23 cellular contexts compared by ENCODE assay signal in the genomic region with DNA sequence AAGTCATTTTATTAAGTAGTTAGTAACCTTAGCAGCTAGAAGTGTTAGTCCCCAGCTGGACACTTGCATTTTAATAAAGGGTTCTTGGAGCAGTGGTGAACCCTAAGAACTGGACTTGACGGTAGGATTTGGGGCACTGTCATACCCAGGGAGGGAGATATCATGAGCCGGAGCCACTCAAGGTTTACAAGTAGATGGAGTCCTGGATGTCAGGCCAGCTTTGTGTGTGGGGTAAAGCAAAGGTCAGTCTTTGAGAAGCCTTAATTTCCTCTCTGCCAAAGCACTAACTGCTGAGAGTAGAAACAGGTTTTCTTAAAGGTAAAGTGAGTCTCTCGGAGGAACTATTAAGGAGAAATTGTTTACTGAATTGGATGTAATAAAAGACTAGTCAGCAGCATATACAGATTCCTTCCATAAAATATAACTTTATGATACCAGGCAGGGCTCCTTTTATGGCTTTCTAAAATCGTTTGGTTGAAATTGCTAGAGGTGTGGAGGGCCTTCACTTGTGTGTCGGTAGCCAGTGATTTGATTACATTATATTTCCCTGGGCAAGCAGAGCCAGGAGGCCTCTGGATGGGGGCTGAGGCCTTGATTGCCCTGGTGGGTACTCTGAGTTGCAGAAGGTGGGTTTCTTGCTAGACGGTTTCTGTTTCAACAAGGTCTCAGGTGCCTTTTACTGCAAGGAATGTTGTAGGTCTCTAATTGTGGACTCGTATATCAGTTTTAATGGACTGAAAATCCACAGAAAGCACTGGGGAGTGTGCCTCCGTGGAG. TPM values are rescaled to one million over a fixed set of nuclear protein-coding genes. Genes with fewer than 3 reads are reported as not detected.
A peak's percentile ranks its signal among the peaks of the same experiment; 100 is the strongest.
DNase-seq lines count a peak whose midpoint lies in the region; ATAC-seq and TF ChIP-seq lines count a peak whose summit lies in the region.
"Had no signal": no experiment of that assay in that cellular context is flagged by ENCODE, and none has a peak within 500 bp of the region (broad histone marks: within the 10 kb centered on the region; RNA-seq: fewer than 3 reads in every experiment).

No MANE protein-coding gene starts in this region.

- TF ChIP-seq CTCF in lower lobe of right lung (IDR thresholded peaks at IDR 0.05) (no peak), WTC11 (IDR thresholded peaks at IDR 0.05) (no peak)

- peaks cover 27% of the 10 kb centered on the region for H3K36me3 ChIP-seq in lower lobe of right lung
- H3K36me3 ChIP-seq: BE2C had no signal

- H3K4me1 Mint-ChIP-seq in activated T-cell treated with anti-CD3 and anti-CD28 coated beads, Interleukin-2, amount 50 U/mL, for 24 hours (ENCODE audit: low read depth) = peaks cover 41% of the 10 kb centered on the region
- H3K4me1 Mint-ChIP-seq in activated T-cell treated with anti-CD3 and anti-CD28 coated beads, Interleukin-2, amount 50 U/mL, for 4 hours (ENCODE audit: low read depth) = peaks cover 26% of the 10 kb centered on the region
- peaks cover 47% of the 10 kb centered on the region for H3K4me1 Mint-ChIP-seq in activated T-helper 1 cell treated with anti-CD3 and anti-CD28 coated beads, Interleukin-12 subunit alpha, Interleukin-12 subunit beta, Interleukin-2, Interleukin-4 antibody, amounts not matched to agents 30 ng/mL and 10 ng/mL and 1 ng/mL, durations not matched to agents 14 hours and 24 hours and 36 hours (ENCODE audit: low read depth)
- H3K4me1 Mint-ChIP-seq in stimulated activated effector memory CD8-positive, alpha-beta T cell treated with anti-CD3 and anti-CD28 coated beads, Interleukin-12 subunit alpha, Interleukin-12 subunit beta, amount 100 ng/mL, for 72 hours = peaks cover 52% of the 10 kb centered on the region
- H3K4me1 Mint-ChIP-seq in WTC11 = peaks cover 3% of the 10 kb centered on the region

- H3K4me3 Mint-ChIP-seq in activated T-cell treated with anti-CD3 and anti-CD28 coated beads, Interleukin-2, amount 50 U/mL, for 24 hours = no peak overlapping the region
- H3K4me3 Mint-ChIP-seq in activated T-cell treated with anti-CD3 and anti-CD28 coated beads, Interleukin-2, amount 50 U/mL, for 4 hours = no peak overlapping the region
- H3K4me3 Mint-ChIP-seq in activated T-helper 1 cell treated with anti-CD3 and anti-CD28 coated beads, Interleukin-12 subunit alpha, Interleukin-12 subunit beta, Interleukin-2, Interleukin-4 antibody, amounts not matched to agents 30 ng/mL and 10 ng/mL and 1 ng/mL, durations not matched to agents 14 hours and 24 hours and 36 hours = no peak overlapping the region
- no peak overlapping the region for H3K4me3 Mint-ChIP-seq in stimulated activated effector memory CD8-positive, alpha-beta T cell treated with anti-CD3 and anti-CD28 coated beads, Interleukin-12 subunit alpha, Interleukin-12 subunit beta, amount 100 ng/mL, for 72 hours
- H3K4me3 Mint-ChIP-seq in WTC11 = no peak overlapping the region

- no peak for DNase-seq in activated T-cell treated with anti-CD3 and anti-CD28 coated beads, Interleukin-2, amount 50 U/mL, for 24 hours
- DNase-seq in activated T-cell treated with anti-CD3 and anti-CD28 coated beads, Interleukin-2, amount 50 U/mL, for 4 hours = no peak
- no peak for DNase-seq in activated T-helper 1 cell treated with anti-CD3 and anti-CD28 coated beads, Interleukin-12 subunit alpha, Interleukin-12 subunit beta, Interleukin-2, Interleukin-4 antibody, amounts not matched to agents 30 ng/mL and 10 ng/mL and 1 ng/mL, durations not matched to agents 14 hours and 24 hours and 36 hours (ENCODE audit: low spot score)
- DNase-seq in lower lobe of right lung (no peak), WTC11 (ENCODE audit: low spot score) (no peak), NCI-H1092 (lab: John Stamatoyannopoulos, UW) (no peak)
- DNase-seq in stimulated activated effector memory CD8-positive, alpha-beta T cell treated with anti-CD3 and anti-CD28 coated beads, Interleukin-12 subunit alpha, Interleukin-12 subunit beta, amount 100 ng/mL, for 72 hours (ENCODE audit: low spot score in 2 of 2) = no peak
- DNase-seq: activated CD4-positive, alpha-beta T cell treated with anti-CD3 and anti-CD28 coated beads for 4 hours; activated CD8-positive, alpha-beta memory T cell treated with anti-CD3 and anti-CD28 coated beads, Interleukin-2, amount 50 U/mL, for 48 hours; activated naive CD4-positive, alpha-beta T cell; BE2C; heart right ventricle; left ventricle myocardium superior; NCI-H1092 treated with DMSO at 0.1 percent for 48 hours; NCI-H1930; NCI-H226; occipital lobe; PC-3; Right ventricle myocardium superior; stimulated activated CD4-positive, alpha-beta T cell treated with anti-CD3 and anti-CD28 coated beads, Interleukin-12 subunit alpha, Interleukin-12 subunit beta, amount 100 ng/mL, for 4 hours had no signal

- no peaks in the 10 kb centered on the region for H3K27me3 ChIP-seq in lower lobe of right lung (ENCODE audit: low read depth)
- H3K27me3 ChIP-seq: ascending aorta, BE2C, heart right ventricle, upper lobe of left lung had no signal

- peak overlapping the region; percentile 44 for H3K27ac Mint-ChIP-seq in activated T-cell treated with anti-CD3 and anti-CD28 coated beads, Interleukin-2, amount 50 U/mL, for 24 hours
- peak overlapping the region; percentile 71 for H3K27ac Mint-ChIP-seq in activated T-helper 1 cell treated with anti-CD3 and anti-CD28 coated beads, Interleukin-12 subunit alpha, Interleukin-12 subunit beta, Interleukin-2, Interleukin-4 antibody, amounts not matched to agents 30 ng/mL and 10 ng/mL and 1 ng/mL, durations not matched to agents 14 hours and 24 hours and 36 hours
- H3K27ac Mint-ChIP-seq in stimulated activated effector memory CD8-positive, alpha-beta T cell treated with anti-CD3 and anti-CD28 coated beads, Interleukin-12 subunit alpha, Interleukin-12 subunit beta, amount 100 ng/mL, for 72 hours = peak overlapping the region; percentile 68
- no peak overlapping the region for H3K27ac Mint-ChIP-seq in WTC11

- POLR2A ChIA-PET in WTC11 (lab: Charles Lee) = no interaction called here

- H3K9me3 ChIP-seq in lower lobe of right lung = no peaks in the 10 kb centered on the region
- H3K9me3 ChIP-seq: ascending aorta, BE2C, heart right ventricle, upper lobe of left lung had no signal

- peaks cover 40% of the 10 kb centered on the region for H3K36me3 Mint-ChIP-seq in activated T-cell treated with anti-CD3 and anti-CD28 coated beads, Interleukin-2, amount 50 U/mL, for 24 hours (ENCODE audit: low read depth)
- peaks cover 32% of the 10 kb centered on the region for H3K36me3 Mint-ChIP-seq in activated T-cell treated with anti-CD3 and anti-CD28 coated beads, Interleukin-2, amount 50 U/mL, for 4 hours (ENCODE audit: insufficient read depth)
- H3K36me3 Mint-ChIP-seq in activated T-helper 1 cell treated with anti-CD3 and anti-CD28 coated beads, Interleukin-12 subunit alpha, Interleukin-12 subunit beta, Interleukin-2, Interleukin-4 antibody, amounts not matched to agents 30 ng/mL and 10 ng/mL and 1 ng/mL, durations not matched to agents 14 hours and 24 hours and 36 hours (ENCODE audit: low read depth) = peaks cover 32% of the 10 kb centered on the region
- H3K36me3 Mint-ChIP-seq in stimulated activated effector memory CD8-positive, alpha-beta T cell treated with anti-CD3 and anti-CD28 coated beads, Interleukin-12 subunit alpha, Interleukin-12 subunit beta, amount 100 ng/mL, for 72 hours = peaks cover 42% of the 10 kb centered on the region
- H3K36me3 Mint-ChIP-seq in WTC11 = no peaks in the 10 kb centered on the region

- H3K4me3 ChIP-seq in lower lobe of right lung = no peak overlapping the region
- H3K4me3 ChIP-seq: ascending aorta, heart right ventricle, upper lobe of left lung had no signal

- no peak overlapping the region for H3K27ac ChIP-seq in lower lobe of right lung
- H3K27ac ChIP-seq: heart right ventricle, upper lobe of left lung had no signal

- H3K9me3 Mint-ChIP-seq in activated T-cell treated with anti-CD3 and anti-CD28 coated beads, Interleukin-2, amount 50 U/mL, for 24 hours = no peaks in the 10 kb centered on the region
- no peaks in the 10 kb centered on the region for H3K9me3 Mint-ChIP-seq in activated T-cell treated with anti-CD3 and anti-CD28 coated beads, Interleukin-2, amount 50 U/mL, for 4 hours
- H3K9me3 Mint-ChIP-seq in activated T-helper 1 cell treated with anti-CD3 and anti-CD28 coated beads, Interleukin-12 subunit alpha, Interleukin-12 subunit beta, Interleukin-2, Interleukin-4 antibody, amounts not matched to agents 30 ng/mL and 10 ng/mL and 1 ng/mL, durations not matched to agents 14 hours and 24 hours and 36 hours = no peaks in the 10 kb centered on the region
- no peaks in the 10 kb centered on the region for H3K9me3 Mint-ChIP-seq in stimulated activated effector memory CD8-positive, alpha-beta T cell treated with anti-CD3 and anti-CD28 coated beads, Interleukin-12 subunit alpha, Interleukin-12 subunit beta, amount 100 ng/mL, for 72 hours
- H3K9me3 Mint-ChIP-seq in WTC11 = peaks cover 4% of the 10 kb centered on the region; the same call in 1 of the 2 replicates

- CTCF ChIA-PET in WTC11 (lab: Charles Lee) = no interaction called here

- no peaks in the 10 kb centered on the region for H3K27me3 Mint-ChIP-seq in activated T-cell treated with anti-CD3 and anti-CD28 coated beads, Interleukin-2, amount 50 U/mL, for 24 hours
- H3K27me3 Mint-ChIP-seq in activated T-cell treated with anti-CD3 and anti-CD28 coated beads, Interleukin-2, amount 50 U/mL, for 4 hours (ENCODE audit: low read depth) = no peaks in the 10 kb centered on the region
- no peaks in the 10 kb centered on the region for H3K27me3 Mint-ChIP-seq in activated T-helper 1 cell treated with anti-CD3 and anti-CD28 coated beads, Interleukin-12 subunit alpha, Interleukin-12 subunit beta, Interleukin-2, Interleukin-4 antibody, amounts not matched to agents 30 ng/mL and 10 ng/mL and 1 ng/mL, durations not matched to agents 14 hours and 24 hours and 36 hours (ENCODE audit: insufficient read depth)
- H3K27me3 Mint-ChIP-seq in WTC11 (ENCODE audit: low read depth) = no peaks in the 10 kb centered on the region

- no peak for ATAC-seq in activated T-cell treated with anti-CD3 and anti-CD28 coated beads, Interleukin-2, amount 50 U/mL, for 4 hours
- ATAC-seq in lower lobe of right lung (peak; percentile 5 to 10), GM19035 (IDR thresholded peaks at IDR 0.05; ENCODE audit: unreplicated experiment) (no peak), WTC11 (no peak)
- no peak for ATAC-seq in stimulated activated effector memory CD8-positive, alpha-beta T cell treated with anti-CD3 and anti-CD28 coated beads, Interleukin-12 subunit alpha, Interleukin-12 subunit beta, amount 100 ng/mL, for 72 hours
- ATAC-seq: left ventricle myocardium superior, PC-3 had no signal

- H3K4me1 ChIP-seq in lower lobe of right lung = peaks cover 44% of the 10 kb centered on the region
- H3K4me1 ChIP-seq: BE2C had no signal

- intact Hi-C loops in activated T-helper 1 cell treated with anti-CD3 and anti-CD28 coated beads, Interleukin-12 subunit alpha, Interleukin-12 subunit beta, Interleukin-2, Interleukin-4 antibody, amounts not matched to agents 30 ng/mL and 10 ng/mL and 1 ng/mL, durations not matched to agents 14 hours and 24 hours and 36 hours (cut with micrococcal nuclease) = no loop called here
- intact Hi-C loops in lower lobe of right lung (cut with DNase I) = no loop called here

RNA-seq across cellular contexts. Expression of a gene that starts 23.1 kb away (rescaled TPM):
- 10 to 100 TPM; 34.4 to 58.4 (median 39.4) TPM for total RNA-seq in activated T-cell treated with anti-CD3 and anti-CD28 coated beads, Interleukin-2, amount 50 U/mL, for 4 hours
- total RNA-seq in activated T-helper 1 cell treated with anti-CD3 and anti-CD28 coated beads, Interleukin-12 subunit alpha, Interleukin-12 subunit beta, Interleukin-2, Interleukin-4 antibody, amounts not matched to agents 30 ng/mL and 10 ng/mL and 1 ng/mL, durations not matched to agents 14 hours and 24 hours and 36 hours = 96.0 and 100 TPM in 2 replicates
- total RNA-seq in lower lobe of right lung (97.1 TPM), WTC11 (2021) (0.44 to 0.72 TPM (median 0.69 TPM) in 3 replicates)

Comparison
In these comparisons a context has a peak if more than half of its experiments do, and no peak if none do; other contexts are left out.
1. ATAC-seq: peak in lower lobe of right lung (2 of 2); none in activated T-cell treated with anti-CD3 and anti-CD28 coated beads, Interleukin-2, amount 50 U/mL, for 4 hours (0 of 2), stimulated activated effector memory CD8-positive, alpha-beta T cell treated with anti-CD3 and anti-CD28 coated beads, Interleukin-12 subunit alpha, Interleukin-12 subunit beta, amount 100 ng/mL, for 72 hours (single experiment), GM19035 (single experiment) and WTC11 (single experiment).
2. RNA of a gene that starts 23.1 kb away (total RNA-seq): 97.1 TPM in lower lobe of right lung (single experiment), 96.0 to 100 TPM in activated T-helper 1 cell treated with anti-CD3 and anti-CD28 coated beads, Interleukin-12 subunit alpha, Interleukin-12 subunit beta, Interleukin-2, Interleukin-4 antibody, amounts not matched to agents 30 ng/mL and 10 ng/mL and 1 ng/mL, durations not matched to agents 14 hours and 24 hours and 36 hours and 34.4 to 58.4 TPM in activated T-cell treated with anti-CD3 and anti-CD28 coated beads, Interleukin-2, amount 50 U/mL, for 4 hours; 0.44 to 0.72 TPM in WTC11; every median in the first group is over 10 times any median in the second.